ENCODE assay signal across 14 cellular contexts in genomic region chr13:114140131-114140908, GRCh38. TPM values are rescaled to one million over a fixed set of nuclear protein-coding genes. Genes with fewer than 3 reads are reported as not detected.
DNase-seq lines count a peak whose midpoint lies in the region; ATAC-seq and TF ChIP-seq lines count a peak whose summit lies in the region.
"Had no signal": no experiment of that assay in that cellular context is flagged by ENCODE, and none has a peak within 500 bp of the region (broad histone marks: within the 10 kb centered on the region; RNA-seq: fewer than 3 reads in every experiment).

No MANE protein-coding gene starts in this region.

- no peak for DNase-seq in A673 (ENCODE audit: low spot score)
- DNase-seq in UCSD-AML1 (lab: John Stamatoyannopoulos, UW; ENCODE audit: unreplicated experiment): peak; percentile 50
- DNase-seq in effector memory CD4-positive, alpha-beta T cell: peak in 1 of 3 donors; percentile 38
- DNase-seq in glomerular visceral epithelial cell (ENCODE audit: extremely low spot score): no peak
- no peak for DNase-seq in NCI-H1930 (lab: John Stamatoyannopoulos, UW)
- no peak for DNase-seq in DMS114 treated with DMSO at 0.1 percent for 48 hours (lab: John Stamatoyannopoulos, UW; ENCODE audit: unreplicated experiment)
- DNase-seq: Calu3, NCI-H82 had no signal

- intact Hi-C loops in A673 (cut with micrococcal nuclease; ENCODE audit: unreplicated experiment): no loop called here

- BruUV-seq in A673 (replicated peaks; lab: Mats Ljungman, UMichigan): no TSS peak

- TF ChIP-seq CTCF in A673 (conservative IDR thresholded peaks at IDR 0.05; ENCODE audit: low read depth, low read length): no peak

- no peak overlapping the region for H3K27ac ChIP-seq in A673 (ENCODE audit: low read depth, low read length, poor library complexity, severe bottlenecking)
- H3K27ac ChIP-seq in effector memory CD4-positive, alpha-beta T cell (ENCODE audit: insufficient read depth, low read length, poor library complexity, severe bottlenecking): peak overlapping the region; percentile 76
- H3K27ac ChIP-seq: gastroesophageal sphincter, VCaP had no signal

- ATAC-seq in GM18511 (IDR thresholded peaks at IDR 0.05; ENCODE audit: unreplicated experiment): peak; percentile 49
- ATAC-seq in HG03378 (IDR thresholded peaks at IDR 0.05; ENCODE audit: unreplicated experiment): no peak
- ATAC-seq: gastroesophageal sphincter had no signal

- peak overlapping the region; percentile 33 for H3K4me3 ChIP-seq in A673 (ENCODE audit: low read depth, low read length, poor library complexity, severe bottlenecking)
- peak overlapping the region; percentile 27 for H3K4me3 ChIP-seq in effector memory CD4-positive, alpha-beta T cell (ENCODE audit: insufficient read depth, low read depth, low read length, poor library complexity, severe bottlenecking)
- H3K4me3 ChIP-seq: gastroesophageal sphincter had no signal

- H3K9me3 ChIP-seq in A673 (ENCODE audit: low read depth, low read length, poor library complexity, severe bottlenecking): no peaks in the 10 kb centered on the region
- H3K9me3 ChIP-seq in effector memory CD4-positive, alpha-beta T cell (ENCODE audit: control insufficient read depth, low read length): no peaks in the 10 kb centered on the region
- H3K9me3 ChIP-seq: gastroesophageal sphincter had no signal

- POLR2A ChIA-PET in A673 (lab: Charles Lee; ENCODE audit: low non-redundant PET): no interaction called here

- no peaks in the 10 kb centered on the region for H3K36me3 ChIP-seq in A673 (ENCODE audit: insufficient read depth, low read length, poor library complexity, severe bottlenecking)
- H3K36me3 ChIP-seq in effector memory CD4-positive, alpha-beta T cell (ENCODE audit: control insufficient read depth, insufficient read depth, low read length): no peaks in the 10 kb centered on the region
- H3K36me3 ChIP-seq: gastroesophageal sphincter had no signal

- no peaks in the 10 kb centered on the region for H3K27me3 ChIP-seq in A673 (replicated peaks; ENCODE audit: insufficient read depth, low read depth, low read length, poor library complexity)
- H3K27me3 ChIP-seq in effector memory CD4-positive, alpha-beta T cell (replicated peaks; ENCODE audit: control insufficient read depth, insufficient read depth, low read length, poor library complexity, severe bottlenecking): no peaks in the 10 kb centered on the region
- H3K27me3 ChIP-seq: gastroesophageal sphincter had no signal

- H3K4me1 ChIP-seq in A673 (ENCODE audit: insufficient read depth, low read length, poor library complexity, severe bottlenecking): peaks cover 4% of the 10 kb centered on the region
- H3K4me1 ChIP-seq in effector memory CD4-positive, alpha-beta T cell (ENCODE audit: control insufficient read depth, insufficient read depth, low read length, poor library complexity, severe bottlenecking): peaks cover 54% of the 10 kb centered on the region

- CTCF ChIA-PET in A673 (lab: Charles Lee): interaction anchor here (0.6 kb wide), 1 partner anchor 51 kb away, joined by 4 read pairs; no protein-coding TSS in a partner anchor

RNA-seq across cellular contexts. Expression of gene RASA3, which starts 7.9 kb away (rescaled TPM):
- total RNA-seq in A673 (2021): 22.1 and 24.1 TPM in 2 replicates

RNA-seq across cellular contexts. Expression of gene CFAP97D2, which starts 38.7 kb away (rescaled TPM):
- total RNA-seq in A673 (2021): not detected in 2 replicates
- total RNA-seq: Calu3, gastroesophageal sphincter, mesothelial cell of epicardium, urinary bladder had no signal
